ENCODE assay signal across 1 cellular context in genomic region chr16:89822188-89823086, GRCh38.
TF ChIP-seq lines count a peak whose summit lies in the region.

No MANE protein-coding gene starts in this region.

TF ChIP-seq in K562, 482 proteins besides CTCF, POLR2A, EP300 and RAD21 (continued from another document):
- TF ChIP-seq ZNF280B (CRISPR knock-in tag; IDR thresholded peaks at IDR 0.05) (no peak), PCBP1 (IDR thresholded peaks at IDR 0.05; ENCODE audit: low read depth, low read length, poor library complexity, severe bottlenecking) (no peak), POLR2AphosphoS2 (IDR thresholded peaks at IDR 0.05; ENCODE audit: low read length) (no peak), POLR2G (IDR thresholded peaks at IDR 0.05; ENCODE audit: low read depth, low read length) (0 out of 2 replicates have a peak, but pooled peaks have one; percentile 13), JUND (IDR thresholded peaks at IDR 0.05; ENCODE audit: borderline replicate concordance, low read depth, low read length) (no peak), JUND (tag; IDR thresholded peaks at IDR 0.05; ENCODE audit: borderline replicate concordance, low read depth, low read length) (no peak), ZBTB33 (CRISPR knock-in tag; IDR thresholded peaks at IDR 0.05) (peak; percentile 84)
TF ChIP-seq in K562: peak in this region for 2.
